Comparison of ENCODE assay signal across 9 cellular contexts in the genomic region with DNA sequence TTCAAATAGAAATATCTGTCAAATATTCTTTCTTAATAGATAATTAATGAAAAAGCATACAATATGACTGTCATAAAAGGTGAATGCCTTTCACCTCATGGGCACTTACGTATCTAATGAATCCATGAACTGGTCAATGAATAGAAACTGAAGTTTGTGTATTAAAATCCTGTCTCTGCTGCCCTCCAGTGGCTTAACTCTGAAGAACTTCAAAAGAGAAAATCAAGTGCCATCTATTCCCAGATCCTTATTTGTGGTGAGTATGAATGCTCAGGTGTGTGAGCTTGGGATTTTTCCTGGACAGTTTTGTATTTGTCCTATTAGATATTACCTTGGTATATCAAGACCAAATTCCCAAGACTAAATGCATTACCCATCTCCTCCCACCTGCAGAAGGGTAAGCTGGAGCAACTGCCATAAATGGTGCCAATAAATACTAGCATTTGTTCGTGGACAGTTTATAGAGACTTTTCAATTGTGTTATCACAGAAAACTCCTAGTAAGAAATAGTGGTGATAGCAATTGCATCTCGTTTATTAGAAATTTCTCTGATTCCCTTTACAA. TPM values are rescaled to one million over a fixed set of nuclear protein-coding genes. Genes with fewer than 3 reads are reported as not detected.
DNase-seq lines count a peak whose midpoint lies in the region; ATAC-seq, FAIRE-seq and TF ChIP-seq lines count a peak whose summit lies in the region.
"Had no signal": no experiment of that assay in that cellular context is flagged by ENCODE, and none has a peak within 500 bp of the region (broad histone marks: within the 10 kb centered on the region; RNA-seq: fewer than 3 reads in every experiment).

No MANE protein-coding gene starts in this region.

- H3K36me3 ChIP-seq in bronchial epithelial cell (ENCODE audit: control insufficient read depth, insufficient read depth, low read length), result no peaks in the 10 kb centered on the region
- H3K36me3 ChIP-seq in liver (ENCODE audit: control insufficient read depth in 4 of 4, insufficient read depth in 3 of 4, low read depth in 1 of 4, low read length in 3 of 4), result no peaks in the 10 kb centered on the region

- TF ChIP-seq RAD21 in liver (IDR thresholded peaks at IDR 0.05), result peak; percentile 87 to 93

- FAIRE-seq in bronchial epithelial cell (lab: Jason Lieb, UNC), result no peak

- no peaks in the 10 kb centered on the region for H3K9me3 ChIP-seq in liver (ENCODE audit: control insufficient read depth in 4 of 4, low read length in 3 of 4)

- TF ChIP-seq CTCF in bronchial epithelial cell (IDR thresholded peaks at IDR 0.05; ENCODE audit: insufficient read depth, low read length, severe bottlenecking), result peak; percentile 48
- peak; percentile 80 for TF ChIP-seq CTCF in liver (IDR thresholded peaks at IDR 0.05; ENCODE audit: low read depth, low read length, missing input control)

- DNase-seq in activated CD4-positive, alpha-beta T cell treated with anti-CD3 and anti-CD28 coated beads for 48 hours, result peak; percentile 16
- no peak for DNase-seq in activated CD4-positive, alpha-beta T cell treated with anti-CD3 and anti-CD28 coated beads, Interleukin-2, amount 50 U/mL, for 4 hours
- DNase-seq in NCI-H748 treated with DMSO at 0.1 percent for 48 hours (lab: John Stamatoyannopoulos, UW) (peak; percentile 76), bronchial epithelial cell (ENCODE audit: low read depth) (peak; percentile 68)
- no peak for DNase-seq in activated effector memory CD4-positive, alpha-beta T cell treated with Interleukin-2 at 50 U/mL for 16 hours
- DNase-seq: activated naive CD8-positive, alpha-beta T cell treated with anti-CD3 and anti-CD28 coated beads, Interleukin-2, amount 10 ng/mL, durations not matched to agents 7 days and 5 days had no signal

- H3K4me1 ChIP-seq in liver (ENCODE audit: control insufficient read depth in 4 of 4, insufficient read depth in 4 of 4, low read length in 3 of 4), result no peaks in the 10 kb centered on the region

- H3K27ac ChIP-seq in liver (ENCODE audit: low read depth in 1 of 2, low read length in 2 of 2), result no peak overlapping the region

- WGBS in liver, result 30% methylated on average over 3 of the region's 3 CpGs

- H3K9ac ChIP-seq in liver (ENCODE audit: low read depth in 1 of 2, low read length in 2 of 2), result no peak overlapping the region

- no peak overlapping the region for H3K4me3 ChIP-seq in bronchial epithelial cell (ENCODE audit: low read depth, low read length)
- H3K4me3 ChIP-seq in liver (ENCODE audit: low read depth in 1 of 3, low read length in 3 of 3), result no peak overlapping the region

- no peaks in the 10 kb centered on the region for H3K27me3 ChIP-seq in bronchial epithelial cell (ENCODE audit: control insufficient read depth, insufficient read depth, low read length)
- no peaks in the 10 kb centered on the region for H3K27me3 ChIP-seq in liver (ENCODE audit: control insufficient read depth in 4 of 4, insufficient read depth in 4 of 4, low read length in 3 of 4)

- ATAC-seq in HG02852 (IDR thresholded peaks at IDR 0.05; ENCODE audit: unreplicated experiment), result peak; percentile 46
- no peak for ATAC-seq in GM19455 (IDR thresholded peaks at IDR 0.05; ENCODE audit: unreplicated experiment)

TF ChIP-seq in liver, 16 proteins besides CTCF, POLR2A, EP300 and RAD21:
- no peak for TF ChIP-seq FOXA2 (IDR thresholded peaks at IDR 0.05)
- TF ChIP-seq RXRA (IDR thresholded peaks at IDR 0.05), result no peak
- no peak for TF ChIP-seq HNF4A (conservative IDR thresholded peaks at IDR 0.05)
- no peak for TF ChIP-seq JUND (IDR thresholded peaks at IDR 0.05)
- TF ChIP-seq, protein P1, sequence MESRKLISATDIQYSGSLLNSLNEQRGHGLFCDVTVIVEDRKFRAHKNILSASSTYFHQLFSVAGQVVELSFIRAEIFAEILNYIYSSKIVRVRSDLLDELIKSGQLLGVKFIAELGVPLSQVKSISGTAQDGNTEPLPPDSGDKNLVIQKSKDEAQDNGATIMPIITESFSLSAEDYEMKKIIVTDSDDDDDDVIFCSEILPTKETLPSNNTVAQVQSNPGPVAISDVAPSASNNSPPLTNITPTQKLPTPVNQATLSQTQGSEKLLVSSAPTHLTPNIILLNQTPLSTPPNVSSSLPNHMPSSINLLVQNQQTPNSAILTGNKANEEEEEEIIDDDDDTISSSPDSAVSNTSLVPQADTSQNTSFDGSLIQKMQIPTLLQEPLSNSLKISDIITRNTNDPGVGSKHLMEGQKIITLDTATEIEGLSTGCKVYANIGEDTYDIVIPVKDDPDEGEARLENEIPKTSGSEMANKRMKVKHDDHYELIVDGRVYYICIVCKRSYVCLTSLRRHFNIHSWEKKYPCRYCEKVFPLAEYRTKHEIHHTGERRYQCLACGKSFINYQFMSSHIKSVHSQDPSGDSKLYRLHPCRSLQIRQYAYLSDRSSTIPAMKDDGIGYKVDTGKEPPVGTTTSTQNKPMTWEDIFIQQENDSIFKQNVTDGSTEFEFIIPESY (IDR thresholded peaks at IDR 0.05), result no peak
- TF ChIP-seq, protein P2, sequence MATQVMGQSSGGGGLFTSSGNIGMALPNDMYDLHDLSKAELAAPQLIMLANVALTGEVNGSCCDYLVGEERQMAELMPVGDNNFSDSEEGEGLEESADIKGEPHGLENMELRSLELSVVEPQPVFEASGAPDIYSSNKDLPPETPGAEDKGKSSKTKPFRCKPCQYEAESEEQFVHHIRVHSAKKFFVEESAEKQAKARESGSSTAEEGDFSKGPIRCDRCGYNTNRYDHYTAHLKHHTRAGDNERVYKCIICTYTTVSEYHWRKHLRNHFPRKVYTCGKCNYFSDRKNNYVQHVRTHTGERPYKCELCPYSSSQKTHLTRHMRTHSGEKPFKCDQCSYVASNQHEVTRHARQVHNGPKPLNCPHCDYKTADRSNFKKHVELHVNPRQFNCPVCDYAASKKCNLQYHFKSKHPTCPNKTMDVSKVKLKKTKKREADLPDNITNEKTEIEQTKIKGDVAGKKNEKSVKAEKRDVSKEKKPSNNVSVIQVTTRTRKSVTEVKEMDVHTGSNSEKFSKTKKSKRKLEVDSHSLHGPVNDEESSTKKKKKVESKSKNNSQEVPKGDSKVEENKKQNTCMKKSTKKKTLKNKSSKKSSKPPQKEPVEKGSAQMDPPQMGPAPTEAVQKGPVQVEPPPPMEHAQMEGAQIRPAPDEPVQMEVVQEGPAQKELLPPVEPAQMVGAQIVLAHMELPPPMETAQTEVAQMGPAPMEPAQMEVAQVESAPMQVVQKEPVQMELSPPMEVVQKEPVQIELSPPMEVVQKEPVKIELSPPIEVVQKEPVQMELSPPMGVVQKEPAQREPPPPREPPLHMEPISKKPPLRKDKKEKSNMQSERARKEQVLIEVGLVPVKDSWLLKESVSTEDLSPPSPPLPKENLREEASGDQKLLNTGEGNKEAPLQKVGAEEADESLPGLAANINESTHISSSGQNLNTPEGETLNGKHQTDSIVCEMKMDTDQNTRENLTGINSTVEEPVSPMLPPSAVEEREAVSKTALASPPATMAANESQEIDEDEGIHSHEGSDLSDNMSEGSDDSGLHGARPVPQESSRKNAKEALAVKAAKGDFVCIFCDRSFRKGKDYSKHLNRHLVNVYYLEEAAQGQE (IDR thresholded peaks at IDR 0.05), result no peak
- no peak for TF ChIP-seq EGR1 (IDR thresholded peaks at IDR 0.05; ENCODE audit: low read depth in 2 of 2)
- no peak for TF ChIP-seq YY1 (IDR thresholded peaks at IDR 0.05)
- TF ChIP-seq, protein P3, sequence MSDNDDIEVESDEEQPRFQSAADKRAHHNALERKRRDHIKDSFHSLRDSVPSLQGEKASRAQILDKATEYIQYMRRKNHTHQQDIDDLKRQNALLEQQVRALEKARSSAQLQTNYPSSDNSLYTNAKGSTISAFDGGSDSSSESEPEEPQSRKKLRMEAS (IDR thresholded peaks at IDR 0.05), result no peak
- TF ChIP-seq SP1 (IDR thresholded peaks at IDR 0.05), result no peak
- no peak for TF ChIP-seq FOXA1 (IDR thresholded peaks at IDR 0.05)
- no peak for TF ChIP-seq GABPA (IDR thresholded peaks at IDR 0.05 in 1 of 2, conservative IDR thresholded peaks at IDR 0.05 in 1 of 2)
- TF ChIP-seq TAF1 (conservative IDR thresholded peaks at IDR 0.05), result no peak
- no peak for TF ChIP-seq NR2F2 (IDR thresholded peaks at IDR 0.05)
- no peak for TF ChIP-seq HNF4G (IDR thresholded peaks at IDR 0.05)
- TF ChIP-seq, protein P4, sequence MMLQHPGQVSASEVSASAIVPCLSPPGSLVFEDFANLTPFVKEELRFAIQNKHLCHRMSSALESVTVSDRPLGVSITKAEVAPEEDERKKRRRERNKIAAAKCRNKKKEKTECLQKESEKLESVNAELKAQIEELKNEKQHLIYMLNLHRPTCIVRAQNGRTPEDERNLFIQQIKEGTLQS (IDR thresholded peaks at IDR 0.05), result no peak

RNA-seq across cellular contexts. Expression of a gene that starts 44.0 kb away (rescaled TPM):
- total RNA-seq in bronchial epithelial cell, result 0.26 and 1.3 TPM in 2 replicates
- total RNA-seq in liver, result 1 to 10 TPM; 2.2 to 7.5 TPM
- 1 to 10 TPM in 1 of 2 donors, under 1 TPM in 1; 0.58 to 1.5 TPM for polyA plus RNA-seq in liver
- total RNA-seq: activated naive CD8-positive, alpha-beta T cell treated with anti-CD3 and anti-CD28 coated beads, Interleukin-2, amount 10 ng/mL, durations not matched to agents 7 days and 5 days had no signal

RNA-seq across cellular contexts. Expression of a gene that starts 45.0 kb away (rescaled TPM):
- total RNA-seq in bronchial epithelial cell, result under 0.01 TPM in 1 of 2 replicates, not detected in the other
- total RNA-seq in liver, result under 1 TPM; 0.05 to 0.17 TPM
- polyA plus RNA-seq in liver, result under 1 TPM in 1 of 2 donors, not detected in 1; 0.10 TPM
- total RNA-seq: activated naive CD8-positive, alpha-beta T cell treated with anti-CD3 and anti-CD28 coated beads, Interleukin-2, amount 10 ng/mL, durations not matched to agents 7 days and 5 days had no signal

Comparison
In these comparisons a context has a peak if more than half of its experiments do, and no peak if none do; other contexts are left out.
1. DNase-seq: peak in activated CD4-positive, alpha-beta T cell treated with anti-CD3 and anti-CD28 coated beads for 48 hours (single experiment), NCI-H748 treated with DMSO at 0.1 percent for 48 hours (single experiment) and bronchial epithelial cell (single experiment); none in activated CD4-positive, alpha-beta T cell treated with anti-CD3 and anti-CD28 coated beads, Interleukin-2, amount 50 U/mL, for 4 hours (0 of 2) and activated effector memory CD4-positive, alpha-beta T cell treated with Interleukin-2 at 50 U/mL for 16 hours (single experiment).